In genomic region chr3:179324270-179324754, GRCh38 we compare ENCODE assay signal across 8 cellular contexts. TPM values are rescaled to one million over a fixed set of nuclear protein-coding genes. Genes with fewer than 3 reads are reported as not detected.
DNase-seq lines count a peak whose midpoint lies in the region; TF ChIP-seq lines count a peak whose summit lies in the region.

No MANE protein-coding gene starts in this region.

- H3K36me3 ChIP-seq in brain microvascular endothelial cell (replicated peaks): peaks cover 8% of the 10 kb centered on the region
- peaks cover 9 to 18% of the 10 kb centered on the region in 2 experiments for H3K36me3 ChIP-seq in mesenchymal stem cell (ENCODE audit: control insufficient read depth in 1 of 2, insufficient read depth in 2 of 2, low read depth in 1 of 2, low read length in 2 of 2)

- no peak overlapping the region for H3K23ac ChIP-seq in mesenchymal stem cell (ENCODE audit: low read length in 2 of 2)

- no peak for TF ChIP-seq CTCF in brain microvascular endothelial cell (IDR thresholded peaks at IDR 0.05; ENCODE audit: low read depth, low read length, missing control alignments)

- no peak for DNase-seq in activated T-cell treated with anti-CD3 and anti-CD28 coated beads, Interleukin-2, amount 50 U/mL, for 24 hours
- DNase-seq in activated T-cell treated with anti-CD3 and anti-CD28 coated beads, Interleukin-2, amount 50 U/mL, for 1 hour: no peak
- DNase-seq in NCI-H524 (lab: John Stamatoyannopoulos, UW): peak; percentile 13 to 71
- peak; percentile 40 for DNase-seq in brain microvascular endothelial cell
- DNase-seq in mesenchymal stem cell: peak; percentile 64
- DNase-seq in SHP77 treated with DMSO at 0.1 percent for 48 hours (lab: John Stamatoyannopoulos, UW): no peak
- no peak for DNase-seq in stimulated activated naive CD4-positive, alpha-beta T cell treated with Interleukin-2 at 50 U/mL for 16 hours (lab: John Stamatoyannopoulos, UW)
- DNase-seq in ecto neural progenitor cell (ENCODE audit: low spot score): no peak

- no peak overlapping the region for H2AFZ ChIP-seq in mesenchymal stem cell (ENCODE audit: low read depth, low read length)

- H3K27me3 Mint-ChIP-seq in activated T-cell treated with anti-CD3 and anti-CD28 coated beads, Interleukin-2, amount 50 U/mL, for 24 hours: no peaks in the 10 kb centered on the region

- no peak overlapping the region for H2BK120ac ChIP-seq in mesenchymal stem cell (ENCODE audit: low read depth, low read length)

- no peak overlapping the region for H3K4ac ChIP-seq in mesenchymal stem cell (ENCODE audit: low read depth in 1 of 2, low read length in 2 of 2)

- H2BK12ac ChIP-seq in mesenchymal stem cell (ENCODE audit: low read length in 2 of 2): no peak overlapping the region

- in situ Hi-C loops in brain microvascular endothelial cell (cut with HindIII; ENCODE audit: low pct_ligation_motif_present, low sequenced_read_pairs): loop anchor here (25.0 kb wide), 1 partner anchor 312 kb away; no protein-coding TSS in a partner anchor

- H3K4me3 ChIP-seq in brain microvascular endothelial cell (ENCODE audit: low read depth, low read length): peak overlapping the region; percentile 87
- H3K4me3 ChIP-seq in mesenchymal stem cell (ENCODE audit: insufficient read depth in 1 of 2, low read depth in 1 of 2, low read length in 2 of 2): peak overlapping the region in 1 of 2 experiments; percentile 86

- peak overlapping the region; percentile 90 for H3K4me3 Mint-ChIP-seq in activated T-cell treated with anti-CD3 and anti-CD28 coated beads, Interleukin-2, amount 50 U/mL, for 24 hours

- H3K27me3 ChIP-seq in brain microvascular endothelial cell (replicated peaks) (no peaks in the 10 kb centered on the region), mesenchymal stem cell (ENCODE audit: control insufficient read depth in 1 of 2, insufficient read depth in 1 of 2, low read length in 2 of 2) (no peaks in the 10 kb centered on the region)

- no peak overlapping the region for H2BK15ac ChIP-seq in mesenchymal stem cell (ENCODE audit: low read depth, poor library complexity, severe bottlenecking)

- peaks cover 52% of the 10 kb centered on the region for H3K36me3 Mint-ChIP-seq in activated T-cell treated with anti-CD3 and anti-CD28 coated beads, Interleukin-2, amount 50 U/mL, for 24 hours (ENCODE audit: low read depth)

- H3K9me3 ChIP-seq in mesenchymal stem cell (ENCODE audit: control insufficient read depth, low read length): no peaks in the 10 kb centered on the region

- peaks cover 4% of the 10 kb centered on the region for H3K79me1 ChIP-seq in mesenchymal stem cell (replicated peaks; ENCODE audit: low read length, poor library complexity, severe bottlenecking)

- H3K27ac Mint-ChIP-seq in activated T-cell treated with anti-CD3 and anti-CD28 coated beads, Interleukin-2, amount 50 U/mL, for 24 hours: peak overlapping the region; percentile 91

- no peaks in the 10 kb centered on the region for H3K9me3 Mint-ChIP-seq in activated T-cell treated with anti-CD3 and anti-CD28 coated beads, Interleukin-2, amount 50 U/mL, for 24 hours

- peak overlapping the region; percentile 72 for H3K4me2 ChIP-seq in mesenchymal stem cell (ENCODE audit: low read length, poor library complexity, severe bottlenecking)

- 9% methylated on average over 8 of the region's 8 CpGs for WGBS in mesenchymal stem cell

- H3K14ac ChIP-seq in mesenchymal stem cell (ENCODE audit: low read length in 2 of 2): no peak overlapping the region

- peaks cover 35% of the 10 kb centered on the region for H3K4me1 Mint-ChIP-seq in activated T-cell treated with anti-CD3 and anti-CD28 coated beads, Interleukin-2, amount 50 U/mL, for 24 hours (ENCODE audit: low read depth)

- peak overlapping the region; percentile 93 for H3K9ac ChIP-seq in mesenchymal stem cell (ENCODE audit: low read length)

- no peak overlapping the region for H3K18ac ChIP-seq in mesenchymal stem cell (ENCODE audit: low read depth in 1 of 2, low read length in 2 of 2)

- H2AK5ac ChIP-seq in mesenchymal stem cell (ENCODE audit: low read length, severe bottlenecking): no peak overlapping the region

- peaks cover 6% of the 10 kb centered on the region for H3K4me1 ChIP-seq in mesenchymal stem cell (ENCODE audit: control insufficient read depth, insufficient read depth, low read depth, low read length)

- H4K91ac ChIP-seq in mesenchymal stem cell (ENCODE audit: low read length): no peak overlapping the region

- H2BK5ac ChIP-seq in mesenchymal stem cell (ENCODE audit: low read depth, low read length, poor library complexity, severe bottlenecking): no peak overlapping the region

- H3K27ac ChIP-seq in brain microvascular endothelial cell (peak overlapping the region; percentile 83), mesenchymal stem cell (ENCODE audit: low read length, poor library complexity, severe bottlenecking) (peak overlapping the region; percentile 38)

- no peak overlapping the region for H4K8ac ChIP-seq in mesenchymal stem cell (ENCODE audit: low read length)

RNA-seq across cellular contexts. Expression of gene ZNF639, which starts 1.5 kb away (rescaled TPM):
- 28.1 TPM for polyA plus RNA-seq in mesenchymal stem cell (2013, experiment 1 of 2)
- polyA plus RNA-seq in mesenchymal stem cell (2013, experiment 2 of 2): 27.4 TPM

RNA-seq across cellular contexts. Expression of gene MFN1, which starts 23.2 kb away (rescaled TPM):
- polyA plus RNA-seq in mesenchymal stem cell (2013, experiment 1 of 2): 17.2 TPM
- 17.9 TPM for polyA plus RNA-seq in mesenchymal stem cell (2013, experiment 2 of 2)

Comparison
In these comparisons a context has a peak if more than half of its experiments do, and no peak if none do; other contexts are left out.
1. DNase-seq: peak in NCI-H524 (2 of 2), brain microvascular endothelial cell (single experiment) and mesenchymal stem cell (single experiment); none in activated T-cell treated with anti-CD3 and anti-CD28 coated beads, Interleukin-2, amount 50 U/mL, for 24 hours (single experiment), activated T-cell treated with anti-CD3 and anti-CD28 coated beads, Interleukin-2, amount 50 U/mL, for 1 hour (single experiment), SHP77 treated with DMSO at 0.1 percent for 48 hours (single experiment), stimulated activated naive CD4-positive, alpha-beta T cell treated with Interleukin-2 at 50 U/mL for 16 hours (single experiment) and ecto neural progenitor cell (single experiment).